1 cellular context compared by ENCODE assay signal in the genomic region with DNA sequence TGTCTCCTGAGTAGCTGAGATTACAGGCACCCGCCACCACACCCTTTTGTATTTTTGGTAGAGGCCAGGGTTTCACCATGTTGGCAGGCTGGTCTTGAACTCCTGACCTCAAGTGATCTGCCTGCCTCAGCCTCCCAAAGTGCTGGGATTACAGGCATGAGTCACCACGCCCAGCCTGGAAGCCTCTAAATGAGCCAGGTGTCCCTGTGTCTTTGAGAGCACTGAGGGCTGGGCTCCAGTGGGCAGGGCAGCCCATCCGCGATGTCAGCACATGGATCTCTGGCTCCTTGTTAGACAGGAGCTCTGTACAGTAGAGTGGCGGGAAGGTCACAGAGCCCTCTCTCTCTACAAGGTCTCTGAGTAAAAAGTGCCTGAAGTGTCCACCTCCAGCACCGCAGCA.
A peak's percentile ranks its signal among the peaks of the same experiment; 100 is the strongest.
TF ChIP-seq lines count a peak whose summit lies in the region.

No MANE protein-coding gene starts in this region.

TF ChIP-seq in HEK293, 187 proteins besides CTCF, POLR2A, EP300 and RAD21 (continued from another document):
- TF ChIP-seq, protein P1, sequence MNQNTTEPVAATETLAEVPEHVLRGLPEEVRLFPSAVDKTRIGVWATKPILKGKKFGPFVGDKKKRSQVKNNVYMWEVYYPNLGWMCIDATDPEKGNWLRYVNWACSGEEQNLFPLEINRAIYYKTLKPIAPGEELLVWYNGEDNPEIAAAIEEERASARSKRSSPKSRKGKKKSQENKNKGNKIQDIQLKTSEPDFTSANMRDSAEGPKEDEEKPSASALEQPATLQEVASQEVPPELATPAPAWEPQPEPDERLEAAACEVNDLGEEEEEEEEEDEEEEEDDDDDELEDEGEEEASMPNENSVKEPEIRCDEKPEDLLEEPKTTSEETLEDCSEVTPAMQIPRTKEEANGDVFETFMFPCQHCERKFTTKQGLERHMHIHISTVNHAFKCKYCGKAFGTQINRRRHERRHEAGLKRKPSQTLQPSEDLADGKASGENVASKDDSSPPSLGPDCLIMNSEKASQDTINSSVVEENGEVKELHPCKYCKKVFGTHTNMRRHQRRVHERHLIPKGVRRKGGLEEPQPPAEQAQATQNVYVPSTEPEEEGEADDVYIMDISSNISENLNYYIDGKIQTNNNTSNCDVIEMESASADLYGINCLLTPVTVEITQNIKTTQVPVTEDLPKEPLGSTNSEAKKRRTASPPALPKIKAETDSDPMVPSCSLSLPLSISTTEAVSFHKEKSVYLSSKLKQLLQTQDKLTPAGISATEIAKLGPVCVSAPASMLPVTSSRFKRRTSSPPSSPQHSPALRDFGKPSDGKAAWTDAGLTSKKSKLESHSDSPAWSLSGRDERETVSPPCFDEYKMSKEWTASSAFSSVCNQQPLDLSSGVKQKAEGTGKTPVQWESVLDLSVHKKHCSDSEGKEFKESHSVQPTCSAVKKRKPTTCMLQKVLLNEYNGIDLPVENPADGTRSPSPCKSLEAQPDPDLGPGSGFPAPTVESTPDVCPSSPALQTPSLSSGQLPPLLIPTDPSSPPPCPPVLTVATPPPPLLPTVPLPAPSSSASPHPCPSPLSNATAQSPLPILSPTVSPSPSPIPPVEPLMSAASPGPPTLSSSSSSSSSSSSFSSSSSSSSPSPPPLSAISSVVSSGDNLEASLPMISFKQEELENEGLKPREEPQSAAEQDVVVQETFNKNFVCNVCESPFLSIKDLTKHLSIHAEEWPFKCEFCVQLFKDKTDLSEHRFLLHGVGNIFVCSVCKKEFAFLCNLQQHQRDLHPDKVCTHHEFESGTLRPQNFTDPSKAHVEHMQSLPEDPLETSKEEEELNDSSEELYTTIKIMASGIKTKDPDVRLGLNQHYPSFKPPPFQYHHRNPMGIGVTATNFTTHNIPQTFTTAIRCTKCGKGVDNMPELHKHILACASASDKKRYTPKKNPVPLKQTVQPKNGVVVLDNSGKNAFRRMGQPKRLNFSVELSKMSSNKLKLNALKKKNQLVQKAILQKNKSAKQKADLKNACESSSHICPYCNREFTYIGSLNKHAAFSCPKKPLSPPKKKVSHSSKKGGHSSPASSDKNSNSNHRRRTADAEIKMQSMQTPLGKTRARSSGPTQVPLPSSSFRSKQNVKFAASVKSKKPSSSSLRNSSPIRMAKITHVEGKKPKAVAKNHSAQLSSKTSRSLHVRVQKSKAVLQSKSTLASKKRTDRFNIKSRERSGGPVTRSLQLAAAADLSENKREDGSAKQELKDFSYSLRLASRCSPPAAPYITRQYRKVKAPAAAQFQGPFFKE (tag by site-specific recombination; IDR thresholded peaks at IDR 0.05; ENCODE audit: borderline replicate concordance) = no peak
- TF ChIP-seq PRDM1 (tag by site-specific recombination; IDR thresholded peaks at IDR 0.05) (no peak), OSR2 (tag by site-specific recombination; IDR thresholded peaks at IDR 0.05) (peak; percentile 14; the same call in 1 of the 2 replicates), RBAK (tag by site-specific recombination; IDR thresholded peaks at IDR 0.05) (no peak)
- TF ChIP-seq, protein P2, sequence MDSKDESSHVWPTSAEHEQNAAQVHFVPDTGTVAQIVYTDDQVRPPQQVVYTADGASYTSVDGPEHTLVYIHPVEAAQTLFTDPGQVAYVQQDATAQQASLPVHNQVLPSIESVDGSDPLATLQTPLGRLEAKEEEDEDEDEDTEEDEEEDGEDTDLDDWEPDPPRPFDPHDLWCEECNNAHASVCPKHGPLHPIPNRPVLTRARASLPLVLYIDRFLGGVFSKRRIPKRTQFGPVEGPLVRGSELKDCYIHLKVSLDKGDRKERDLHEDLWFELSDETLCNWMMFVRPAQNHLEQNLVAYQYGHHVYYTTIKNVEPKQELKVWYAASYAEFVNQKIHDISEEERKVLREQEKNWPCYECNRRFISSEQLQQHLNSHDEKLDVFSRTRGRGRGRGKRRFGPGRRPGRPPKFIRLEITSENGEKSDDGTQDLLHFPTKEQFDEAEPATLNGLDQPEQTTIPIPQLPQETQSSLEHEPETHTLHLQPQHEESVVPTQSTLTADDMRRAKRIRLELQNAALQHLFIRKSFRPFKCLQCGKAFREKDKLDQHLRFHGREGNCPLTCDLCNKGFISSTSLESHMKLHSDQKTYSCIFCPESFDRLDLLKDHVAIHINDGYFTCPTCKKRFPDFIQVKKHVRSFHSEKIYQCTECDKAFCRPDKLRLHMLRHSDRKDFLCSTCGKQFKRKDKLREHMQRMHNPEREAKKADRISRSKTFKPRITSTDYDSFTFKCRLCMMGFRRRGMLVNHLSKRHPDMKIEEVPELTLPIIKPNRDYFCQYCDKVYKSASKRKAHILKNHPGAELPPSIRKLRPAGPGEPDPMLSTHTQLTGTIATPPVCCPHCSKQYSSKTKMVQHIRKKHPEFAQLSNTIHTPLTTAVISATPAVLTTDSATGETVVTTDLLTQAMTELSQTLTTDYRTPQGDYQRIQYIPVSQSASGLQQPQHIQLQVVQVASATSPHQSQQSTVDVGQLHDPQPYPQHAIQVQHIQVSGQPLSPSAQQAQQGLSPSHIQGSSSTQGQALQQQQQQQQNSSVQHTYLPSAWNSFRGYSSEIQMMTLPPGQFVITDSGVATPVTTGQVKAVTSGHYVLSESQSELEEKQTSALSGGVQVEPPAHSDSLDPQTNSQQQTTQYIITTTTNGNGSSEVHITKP (tag by site-specific recombination; IDR thresholded peaks at IDR 0.05) = 0 out of 2 replicates have a peak, but pooled peaks have one; percentile 17
